16 cellular contexts compared by ENCODE assay signal in genomic region chr4:123994917-123995316, GRCh38.
DNase-seq lines count a peak whose midpoint lies in the region; ATAC-seq and TF ChIP-seq lines count a peak whose summit lies in the region.
"Had no signal": no experiment of that assay in that cellular context is flagged by ENCODE, and none has a peak within 500 bp of the region (broad histone marks: within the 10 kb centered on the region; RNA-seq: fewer than 3 reads in every experiment).

No MANE protein-coding gene starts in this region.

- ATAC-seq in GM21529 (IDR thresholded peaks at IDR 0.05; ENCODE audit: unreplicated experiment) (peak; percentile 56), GM21528 (IDR thresholded peaks at IDR 0.05; ENCODE audit: low FRiP score, unreplicated experiment) (no peak)
- ATAC-seq: activated T-helper 17 cell treated with anti-CD3 and anti-CD28 coated beads, Interleukin-2, amount 50 U/mL, for 72 hours had no signal

- DNase-seq in AG10803 (ENCODE audit: low read depth) (no peak), WERI-Rb-1 (no peak), fibroblast of the aortic adventitia (ENCODE audit: low read depth) (no peak), NCI-H2171 treated with DMSO at 0.1 percent for 48 hours (lab: John Stamatoyannopoulos, UW) (no peak), SK-N-DZ (ENCODE audit: low spot score) (no peak), caudate nucleus (lab: John Stamatoyannopoulos, UW) (no peak)
- DNase-seq: activated CD4-positive, alpha-beta memory T cell treated with anti-CD3 and anti-CD28 coated beads, Interleukin-2, amount 10 ng/mL, durations not matched to agents 7 days and 5 days; amniotic stem cell; DMS153; NCI-H1092 treated with DMSO at 0.1 percent for 48 hours; NCI-H2171; occipital lobe; spleen had no signal

- H3K4me3 ChIP-seq in AG10803 (ENCODE audit: low read length): no peak overlapping the region
- H3K4me3 ChIP-seq in WERI-Rb-1 (ENCODE audit: low read depth, low read length): no peak overlapping the region
- H3K4me3 ChIP-seq in fibroblast of the aortic adventitia (ENCODE audit: low read depth, low read length): no peak overlapping the region
- H3K4me3 ChIP-seq: spleen had no signal

- no peaks in the 10 kb centered on the region for H3K27me3 ChIP-seq in WERI-Rb-1 (ENCODE audit: insufficient read depth, low read depth, severe bottlenecking)
- H3K27me3 ChIP-seq: spleen had no signal

- H3K9me3 ChIP-seq in WERI-Rb-1 (ENCODE audit: severe bottlenecking): no peaks in the 10 kb centered on the region

- TF ChIP-seq CTCF in AG10803 (conservative IDR thresholded peaks at IDR 0.05; ENCODE audit: low read length) (0 out of 2 replicates have a peak, but pooled peaks have one; percentile 3), WERI-Rb-1 (IDR thresholded peaks at IDR 0.05; ENCODE audit: low read depth, low read length) (0 out of 2 replicates have a peak, but pooled peaks have one; percentile 16), fibroblast of the aortic adventitia (IDR thresholded peaks at IDR 0.05; ENCODE audit: insufficient read depth, low read length) (peak; percentile 31)

- H3K27ac ChIP-seq in WERI-Rb-1 (no peak overlapping the region), caudate nucleus (ENCODE audit: low read depth, low read length) (no peak overlapping the region)
- H3K27ac ChIP-seq: spleen had no signal

- H3K36me3 ChIP-seq in WERI-Rb-1: no peaks in the 10 kb centered on the region
- H3K36me3 ChIP-seq: spleen had no signal
